8 cellular contexts compared by ENCODE assay signal in the genomic region with DNA sequence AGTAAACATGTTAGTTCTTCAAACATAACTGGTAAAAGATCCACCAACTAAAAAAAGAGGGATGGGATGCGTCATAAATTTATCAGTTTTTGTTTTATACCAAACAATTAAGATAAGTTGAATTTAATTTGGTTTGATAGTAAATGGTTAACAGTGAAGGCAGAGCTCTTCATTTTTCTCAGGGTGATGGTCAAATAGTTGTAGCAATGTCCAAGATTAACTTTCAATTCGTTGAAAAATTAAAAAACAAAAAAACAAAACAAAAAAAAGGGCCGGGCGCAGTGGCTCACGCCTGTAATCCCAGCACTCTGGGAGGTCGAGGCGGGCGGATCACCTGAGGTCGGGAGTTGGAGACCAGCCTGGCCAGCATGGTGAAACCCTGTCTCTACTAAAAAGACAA. TPM values are rescaled to one million over a fixed set of nuclear protein-coding genes. Genes with fewer than 3 reads are reported as not detected.
A peak's percentile ranks its signal among the peaks of the same experiment; 100 is the strongest.
DNase-seq lines count a peak whose midpoint lies in the region; ATAC-seq, FAIRE-seq and TF ChIP-seq lines count a peak whose summit lies in the region.
"Not testable (repeated sequence)": the region's sequence is repeated elsewhere in the genome, so short reads cannot be mapped to it uniquely, and the experiment has no call there.

No MANE protein-coding gene starts in this region.

- H3K9me3 ChIP-seq in CD8-positive, alpha-beta T cell (ENCODE audit: low read length); GM12878 (replicated peaks; ENCODE audit: control insufficient read depth, insufficient read depth, low read length); esophagus squamous epithelium; transverse colon: not testable (repeated sequence)

- not testable (repeated sequence) for H3K27ac ChIP-seq in CD8-positive, alpha-beta T cell (ENCODE audit: low read depth, low read length); GM12878 (ENCODE audit: control insufficient read depth, insufficient read depth)
- H3K27ac ChIP-seq in esophagus squamous epithelium = peak overlapping the region in 2 of 4 donors; percentile 85 to 86
- H3K27ac ChIP-seq in skin epidermis = peak overlapping the region in 7 of 21 experiments; percentile 15 to 88 (median 83)
- peak overlapping the region in 3 of 4 donors; percentile 80 to 89 (median 89) for H3K27ac ChIP-seq in transverse colon

- not testable (repeated sequence) for TF ChIP-seq CTCF in CD8-positive, alpha-beta T cell (IDR thresholded peaks at IDR 0.05); GM12878 (IDR thresholded peaks at IDR 0.05 in 2 of 3, conservative IDR thresholded peaks at IDR 0.05 in 1 of 3; ENCODE audit: control insufficient read depth in 2 of 3, extremely low read depth in 1 of 3, insufficient read depth in 1 of 3, low read depth in 3 of 3, low read length in 3 of 3); esophagus squamous epithelium (IDR thresholded peaks at IDR 0.05); transverse colon (IDR thresholded peaks at IDR 0.05)

- in situ Hi-C loops in GM12878 (cut with MboI); transverse colon (cut with MboI; ENCODE audit: low pct_ligation_motif_present in 1 of 4, low pct_unique_long_range_greater_than_20kb in 1 of 4, low sequenced_read_pairs in 3 of 4): not testable (repeated sequence)

- H3K27me3 Mint-ChIP-seq in CD8-positive, alpha-beta T cell (ENCODE audit: low read depth); T-helper 1 cell treated with Interleukin-12 subunit alpha and Interleukin-12 subunit beta and Interleukin-4 antibody, amounts not matched to agents 30 μg/mL and 1 μg/mL, for 36 hours (ENCODE audit: low read depth); activated T-cell treated with anti-CD3 and anti-CD28 coated beads, Interleukin-2, amount 50 U/mL, for 4 hours (ENCODE audit: low read depth); naive B cell: not testable (repeated sequence)

- not testable (repeated sequence) for H3K9me3 Mint-ChIP-seq in CD8-positive, alpha-beta T cell; T-helper 1 cell treated with Interleukin-12 subunit alpha and Interleukin-12 subunit beta and Interleukin-4 antibody, amounts not matched to agents 30 μg/mL and 1 μg/mL, for 36 hours; activated T-cell treated with anti-CD3 and anti-CD28 coated beads, Interleukin-2, amount 50 U/mL, for 4 hours; naive B cell

- not testable (repeated sequence) for H3K79me2 ChIP-seq in GM12878 (ENCODE audit: control insufficient read depth, insufficient read depth, low read length)

- RAD21 ChIA-PET in GM12878 (lab: Charles Lee; ENCODE audit: unreplicated experiment) = interaction anchor here (0.8 to 2.5 kb wide), 10 partner anchors 8 to 118 kb away, joined by 3 to 10 read pairs (median 6); a partner anchor contains a TSS

- not testable (repeated sequence) for ATAC-seq in CD8-positive, alpha-beta T cell; activated T-cell treated with anti-CD3 and anti-CD28 coated beads, Interleukin-2, amount 50 U/mL, for 4 hours; GM12878; naive B cell (ENCODE audit: low read depth in 2 of 2)

- not testable (repeated sequence) for H4K20me1 ChIP-seq in GM12878 (ENCODE audit: control insufficient read depth, insufficient read depth)

- H3K9ac ChIP-seq in GM12878 (ENCODE audit: control insufficient read depth, insufficient read depth, low read length) = not testable (repeated sequence)

- peak overlapping the region; percentile 77; the same call in 1 of the 2 replicates for H3K4me2 ChIP-seq in GM12878 (ENCODE audit: control insufficient read depth, insufficient read depth)

- peaks cover 40% of the 10 kb centered on the region for H3K4me1 ChIP-seq in CD8-positive, alpha-beta T cell (ENCODE audit: insufficient read depth, low read length)
- not testable (repeated sequence) for H3K4me1 ChIP-seq in GM12878 (ENCODE audit: control insufficient read depth, insufficient read depth, low read length)
- H3K4me1 ChIP-seq in esophagus squamous epithelium = peaks cover 0 to 35% (median 0%) of the 10 kb centered on the region in 3 donors
- H3K4me1 ChIP-seq in transverse colon = peaks cover 0 to 18% (median 0%) of the 10 kb centered on the region in 4 donors

- TF ChIP-seq EP300 in GM12878 (IDR thresholded peaks at IDR 0.05; ENCODE audit: borderline replicate concordance in 1 of 2, control insufficient read depth in 1 of 2, low read depth in 2 of 2, low read length in 2 of 2); transverse colon (IDR thresholded peaks at IDR 0.05; ENCODE audit: low read depth): not testable (repeated sequence)

- 83% methylated on average over 9 of the region's 9 CpGs for WGBS in GM12878 (ENCODE audit: insufficient coverage, insufficient replicate concordance, low lambda C conversion rate, missing lambda C conversion rate)
- 59% methylated on average over 9 of the region's 9 CpGs for WGBS in esophagus squamous epithelium, 2 donors
- WGBS in transverse colon (ENCODE audit: low coverage in 1 of 2), 2 donors = 81 to 84% methylated on average over 9 of the region's 9 CpGs

- H2AFZ ChIP-seq in GM12878 (ENCODE audit: control insufficient read depth, low read depth, low read length) = not testable (repeated sequence)

- POLR2A ChIA-PET in CD8-positive, alpha-beta T cell (lab: Charles Lee) = interaction anchor here (0.6 to 4.8 kb wide), 9 partner anchors 8 to 285 kb away, joined by 3 to 38 read pairs (median 5); a partner anchor contains a TSS
- POLR2A ChIA-PET in GM12878 (lab: Charles Lee) = interaction anchor here (1.0 to 1.7 kb wide), 7 partner anchors 8 to 149 kb away, joined by 3 to 7 read pairs (median 3); no protein-coding TSS in a partner anchor

- H3K4me3 Mint-ChIP-seq in CD8-positive, alpha-beta T cell = peak overlapping the region; percentile 97
- H3K4me3 Mint-ChIP-seq in T-helper 1 cell treated with Interleukin-12 subunit alpha and Interleukin-12 subunit beta and Interleukin-4 antibody, amounts not matched to agents 30 μg/mL and 1 μg/mL, for 36 hours = peak overlapping the region; percentile 94
- H3K4me3 Mint-ChIP-seq in activated T-cell treated with anti-CD3 and anti-CD28 coated beads, Interleukin-2, amount 50 U/mL, for 4 hours = peak overlapping the region; percentile 96
- H3K4me3 Mint-ChIP-seq in naive B cell = peak overlapping the region; percentile 39 to 99 (median 72)

- not testable (repeated sequence) for DNase-seq in CD8-positive, alpha-beta T cell; activated T-cell treated with anti-CD3 and anti-CD28 coated beads, Interleukin-2, amount 50 U/mL, for 4 hours; GM12878 (ENCODE audit: low read depth, low spot score); esophagus squamous epithelium (lab: John Stamatoyannopoulos, UW); naive B cell; transverse colon

- BruUV-seq in GM12878 (replicated peaks; lab: Mats Ljungman, UMichigan) = not testable (repeated sequence)

- H3K27me3 ChIP-seq in CD8-positive, alpha-beta T cell (ENCODE audit: insufficient read depth, low read length); GM12878 (replicated peaks in 1 of 2; ENCODE audit: control insufficient read depth in 2 of 2, insufficient read depth in 2 of 2, low read length in 1 of 2); esophagus squamous epithelium; transverse colon: not testable (repeated sequence)

- peaks cover 60% of the 10 kb centered on the region for H3K4me1 Mint-ChIP-seq in CD8-positive, alpha-beta T cell (ENCODE audit: low read depth)
- peaks cover 46% of the 10 kb centered on the region for H3K4me1 Mint-ChIP-seq in T-helper 1 cell treated with Interleukin-12 subunit alpha and Interleukin-12 subunit beta and Interleukin-4 antibody, amounts not matched to agents 30 μg/mL and 1 μg/mL, for 36 hours (ENCODE audit: low read depth)
- H3K4me1 Mint-ChIP-seq in activated T-cell treated with anti-CD3 and anti-CD28 coated beads, Interleukin-2, amount 50 U/mL, for 4 hours (ENCODE audit: low read depth) = peaks cover 47% of the 10 kb centered on the region
- peaks cover 23 to 34% (median 25%) of the 10 kb centered on the region in 3 donors for H3K4me1 Mint-ChIP-seq in naive B cell

- CTCF ChIA-PET in CD8-positive, alpha-beta T cell (lab: Charles Lee) = interaction anchor here (1.0 to 5.1 kb wide), 11 partner anchors 8 to 204 kb away, joined by 3 to 45 read pairs (median 5); a partner anchor contains a TSS
- CTCF ChIA-PET in GM12878 (lab: Yijun Ruan, JAX) = interaction anchor here (1.3 to 3.5 kb wide), 9 partner anchors 9 to 195 kb away, joined by 3 to 25 read pairs (median 5); a partner anchor contains a TSS

- FAIRE-seq in GM12878 (lab: Jason Lieb, UNC) = not testable (repeated sequence)

- peak overlapping the region; percentile 86 for H3K4me3 ChIP-seq in CD8-positive, alpha-beta T cell (ENCODE audit: low read depth, low read length)
- not testable (repeated sequence) for H3K4me3 ChIP-seq in GM12878
- peak overlapping the region in 3 of 4 donors; percentile 65 to 81 (median 74) for H3K4me3 ChIP-seq in esophagus squamous epithelium
- H3K4me3 ChIP-seq in skin epidermis = peak overlapping the region in 6 of 7 experiments; percentile 65 to 91 (median 86)
- H3K4me3 ChIP-seq in transverse colon = peak overlapping the region in 1 of 4 donors; percentile 64

- SMC1A ChIA-PET in GM12878 (lab: Charles Lee; ENCODE audit: uncharacterized antibody, unreplicated experiment) = interaction anchor here (0.8 to 2.3 kb wide), 13 partner anchors 8 to 80 kb away, joined by 3 to 13 read pairs (median 5); no protein-coding TSS in a partner anchor

- H3K36me3 ChIP-seq in CD8-positive, alpha-beta T cell (ENCODE audit: insufficient read depth, low read length); GM12878 (ENCODE audit: control insufficient read depth in 2 of 2, insufficient read depth in 2 of 2, low read length in 1 of 2); transverse colon: not testable (repeated sequence)
- H3K36me3 ChIP-seq in esophagus squamous epithelium = peaks cover 0 to 28% (median 0%) of the 10 kb centered on the region in 3 donors

- H3K27ac Mint-ChIP-seq in CD8-positive, alpha-beta T cell = peak overlapping the region; percentile 94
- H3K27ac Mint-ChIP-seq in T-helper 1 cell treated with Interleukin-12 subunit alpha and Interleukin-12 subunit beta and Interleukin-4 antibody, amounts not matched to agents 30 μg/mL and 1 μg/mL, for 36 hours = peak overlapping the region; percentile 15
- H3K27ac Mint-ChIP-seq in naive B cell = not testable (repeated sequence)

- intact Hi-C loops in CD8-positive, alpha-beta T cell (cut with DNase I, micrococcal nuclease) = loop anchor here (1.0 to 10.0 kb wide), 6 partner anchors 8 to 1930 kb away; a partner anchor contains a TSS
- intact Hi-C loops in GM12878 (cut with micrococcal nuclease; ENCODE audit: unreplicated experiment); esophagus squamous epithelium (cut with DNase I); transverse colon (cut with DNase I; ENCODE audit: low total_unique reads): not testable (repeated sequence)

- H3K36me3 Mint-ChIP-seq in CD8-positive, alpha-beta T cell = peaks cover 32% of the 10 kb centered on the region
- peaks cover 16% of the 10 kb centered on the region for H3K36me3 Mint-ChIP-seq in T-helper 1 cell treated with Interleukin-12 subunit alpha and Interleukin-12 subunit beta and Interleukin-4 antibody, amounts not matched to agents 30 μg/mL and 1 μg/mL, for 36 hours (ENCODE audit: low read depth)
- peaks cover 14% of the 10 kb centered on the region for H3K36me3 Mint-ChIP-seq in activated T-cell treated with anti-CD3 and anti-CD28 coated beads, Interleukin-2, amount 50 U/mL, for 4 hours (ENCODE audit: insufficient read depth)
- not testable (repeated sequence) for H3K36me3 Mint-ChIP-seq in naive B cell

- TF ChIP-seq RAD21 in GM12878 (IDR thresholded peaks at IDR 0.05; ENCODE audit: insufficient read depth, low read depth, low read length) = not testable (repeated sequence)

- TF ChIP-seq POLR2A in GM12878 (IDR thresholded peaks at IDR 0.05; ENCODE audit: low read depth, low read length); esophagus squamous epithelium (IDR thresholded peaks at IDR 0.05); transverse colon (IDR thresholded peaks at IDR 0.05): not testable (repeated sequence)

RNA-seq across cellular contexts. Expression of a gene that starts 1.8 kb away (rescaled TPM):
- 10 to 100 TPM; 13.3 to 14.4 TPM for total RNA-seq in CD8-positive, alpha-beta T cell
- total RNA-seq in activated T-cell treated with anti-CD3 and anti-CD28 coated beads, Interleukin-2, amount 50 U/mL, for 4 hours = 1 to 10 TPM; 2.3 to 3.4 (median 2.7) TPM
- total RNA-seq in GM12878 (2013; cell fraction: nucleolus; rRNA removed) = 13.6 and 15.2 TPM in 2 replicates
- total RNA-seq in GM12878 (2014; rRNA removed) = 1.5 and 2.0 TPM in 2 replicates
- 1.8 and 2.0 TPM in 2 replicates for total RNA-seq in GM12878 (2014; rRNA removed; fragmentation: Illumina TruSeq; extraction: Trizol)
- total RNA-seq in GM12878 (2021) = 1.6 and 3.0 TPM in 2 replicates
- 0.85 TPM for polyA plus RNA-seq in GM12878 (2011; ENCODE audit: low read depth)
- polyA plus RNA-seq in GM12878 (2011; rRNA removed) = 1.8 and 2.7 TPM in 2 replicates
- 0.70 and 0.84 TPM in 2 replicates for polyA plus RNA-seq in GM12878 (2011; cell fraction: cytosol; rRNA removed)
- 0.99 and 1.2 TPM in 2 replicates for polyA plus RNA-seq in GM12878 (2011; cell fraction: nucleus; rRNA removed)
- 1.7 and 2.1 TPM in 2 replicates for polyA plus RNA-seq in GM12878 (2012)
- polyA plus RNA-seq in GM12878 (2014; fragmentation: Illumina TruSeq; extraction: Trizol) = 1.7 and 2.3 TPM in 2 replicates
- under 1 TPM; 0.64 to 0.82 TPM for polyA plus RNA-seq in GM12878 (2014; fragmentation: Nextera tagmentation; extraction: Ambion mirVana)
- 1.4 TPM in 2 replicates for polyA plus RNA-seq in GM12878 (2014; rRNA removed)
- 1 to 10 TPM in 1 of 2 experiments, under 1 TPM in 1; 0.53 to 1.1 TPM for polyA plus RNA-seq in GM12878 (2016; fragmentation: Nextera tagmentation; extraction: Ambion mirVana)
- polyA minus RNA-seq in GM12878 (2011; rRNA and poly(A)+ RNA removed) = 1.4 and 1.7 TPM in 2 replicates
- polyA minus RNA-seq in GM12878 (2011; cell fraction: cytosol; rRNA and poly(A)+ RNA removed) = 0.31 and 0.80 TPM in 2 replicates
- polyA minus RNA-seq in GM12878 (2011; cell fraction: nucleus; rRNA and poly(A)+ RNA removed) = 0.85 and 1.3 TPM in 2 replicates
- 1 to 10 TPM; 2.1 to 9.9 (median 3.6) TPM for total RNA-seq in esophagus squamous epithelium
- polyA plus RNA-seq in naive B cell (ENCODE audit: low read depth in 6 of 6) = 1 to 10 TPM; 1.9 to 6.5 (median 4.1) TPM
- 1 to 10 TPM; 1.2 to 7.3 (median 3.5) TPM for total RNA-seq in transverse colon
